Comparison of ENCODE assay signal across 9 cellular contexts in genomic region chr19:893775-894090, GRCh38. TPM values are rescaled to one million over a fixed set of nuclear protein-coding genes. Genes with fewer than 3 reads are reported as not detected.
A peak's percentile ranks its signal among the peaks of the same experiment; 100 is the strongest.
DNase-seq lines count a peak whose midpoint lies in the region; ATAC-seq and TF ChIP-seq lines count a peak whose summit lies in the region.
"Had no signal": no experiment of that assay in that cellular context is flagged by ENCODE, and none has a peak within 500 bp of the region (broad histone marks: within the 10 kb centered on the region; RNA-seq: fewer than 3 reads in every experiment).

No MANE protein-coding gene starts in this region.

- H3K4me1 ChIP-seq in mesodermal cell (ENCODE audit: control insufficient read depth, insufficient read depth, low read length, poor library complexity, severe bottlenecking) (peaks cover 4% of the 10 kb centered on the region), transverse colon (peaks cover 0 to 16% (median 12%) of the 10 kb centered on the region in 4 donors), aorta (ENCODE audit: control insufficient read depth in 1 of 2, insufficient read depth in 2 of 2, low read length in 2 of 2) (no peaks in the 10 kb centered on the region)

- H3K27ac Mint-ChIP-seq in activated naive CD4-positive, alpha-beta T cell treated with anti-CD3 and anti-CD28 coated beads, Interleukin-2, amount 50 U/mL, for 24 hours: peak overlapping the region; percentile 100
- peak overlapping the region; percentile 98 for H3K27ac Mint-ChIP-seq in activated naive CD8-positive, alpha-beta T cell treated with anti-CD3 and anti-CD28 coated beads for 36 hours

- no peak overlapping the region for H3K4me3 ChIP-seq in mesodermal cell (ENCODE audit: extremely low read depth, insufficient read depth, low read length, poor library complexity, severe bottlenecking)
- H3K4me3 ChIP-seq in transverse colon: peak overlapping the region in 3 of 4 donors; percentile 89 to 92 (median 90)
- H3K4me3 ChIP-seq in aorta (ENCODE audit: low read length in 2 of 2): no peak overlapping the region

- H3K9me3 Mint-ChIP-seq in activated naive CD4-positive, alpha-beta T cell treated with anti-CD3 and anti-CD28 coated beads, Interleukin-2, amount 50 U/mL, for 24 hours: no peaks in the 10 kb centered on the region
- H3K9me3 Mint-ChIP-seq in activated naive CD8-positive, alpha-beta T cell treated with anti-CD3 and anti-CD28 coated beads for 36 hours: no peaks in the 10 kb centered on the region

- peak overlapping the region; percentile 95 for H3K4me3 Mint-ChIP-seq in activated naive CD4-positive, alpha-beta T cell treated with anti-CD3 and anti-CD28 coated beads, Interleukin-2, amount 50 U/mL, for 24 hours
- H3K4me3 Mint-ChIP-seq in activated naive CD8-positive, alpha-beta T cell treated with anti-CD3 and anti-CD28 coated beads for 36 hours: peak overlapping the region; percentile 85

- no peak for DNase-seq in activated naive CD4-positive, alpha-beta T cell treated with anti-CD3 and anti-CD28 coated beads, Interleukin-2, amount 50 U/mL, for 16 hours
- no peak for DNase-seq in activated naive CD8-positive, alpha-beta T cell treated with anti-CD3 and anti-CD28 coated beads for 36 hours
- DNase-seq in transverse colon: no peak
- DNase-seq in dedifferentiated amniotic fluid mesenchymal stem cell (ENCODE audit: extremely low spot score): no peak
- no peak for DNase-seq in aorta

- TF ChIP-seq POLR2A in transverse colon (IDR thresholded peaks at IDR 0.05): no peak

- TF ChIP-seq EP300 in transverse colon (IDR thresholded peaks at IDR 0.05; ENCODE audit: low read depth): no peak

- peaks cover 30% of the 10 kb centered on the region for H3K4me1 Mint-ChIP-seq in activated naive CD4-positive, alpha-beta T cell treated with anti-CD3 and anti-CD28 coated beads, Interleukin-2, amount 50 U/mL, for 24 hours
- H3K4me1 Mint-ChIP-seq in activated naive CD8-positive, alpha-beta T cell treated with anti-CD3 and anti-CD28 coated beads for 36 hours: peaks cover 10% of the 10 kb centered on the region

- in situ Hi-C loops in transverse colon (cut with MboI; ENCODE audit: low pct_ligation_motif_present in 1 of 4, low pct_unique_long_range_greater_than_20kb in 1 of 4, low sequenced_read_pairs in 3 of 4): no loop called here

- no peak for TF ChIP-seq CTCF in transverse colon (IDR thresholded peaks at IDR 0.05)

- no peak for ATAC-seq in aorta (ENCODE audit: low FRiP score)
- no peak for ATAC-seq in HG03139 (IDR thresholded peaks at IDR 0.05; ENCODE audit: unreplicated experiment)

- no peaks in the 10 kb centered on the region for H3K27me3 Mint-ChIP-seq in activated naive CD4-positive, alpha-beta T cell treated with anti-CD3 and anti-CD28 coated beads, Interleukin-2, amount 50 U/mL, for 24 hours
- H3K27me3 Mint-ChIP-seq in activated naive CD8-positive, alpha-beta T cell treated with anti-CD3 and anti-CD28 coated beads for 36 hours: peaks cover 5% of the 10 kb centered on the region

- intact Hi-C loops in transverse colon (cut with DNase I; ENCODE audit: low total_unique reads) (no loop called here), aorta (cut with DNase I) (loop anchor here in 1 of 2 donors (10.0 kb wide), 1 partner anchor 201 kb away; the partner anchor contains the start of gene POLR2E)

- WGBS in mesodermal cell (ENCODE audit: insufficient coverage in 2 of 2), 2 experiments: 90 to 91% methylated on average over 7 to 8 of the region's 12 CpGs
- WGBS in transverse colon (ENCODE audit: low coverage in 1 of 2), 2 donors: 47 to 59% methylated on average over 3 to 12 of the region's 12 CpGs
- WGBS in aorta, 2 donors: 73 to 75% methylated on average over 12 of the region's 12 CpGs

- H3K27me3 ChIP-seq in transverse colon (no peaks in the 10 kb centered on the region), aorta (ENCODE audit: control insufficient read depth in 1 of 2, insufficient read depth in 2 of 2, low read length in 1 of 2) (no peaks in the 10 kb centered on the region)

- no peaks in the 10 kb centered on the region for H3K9me3 ChIP-seq in mesodermal cell (ENCODE audit: control insufficient read depth, low read length)
- H3K9me3 ChIP-seq in transverse colon: no peaks in the 10 kb centered on the region
- H3K9me3 ChIP-seq in aorta (ENCODE audit: control insufficient read depth, low read length): no peaks in the 10 kb centered on the region

- H3K36me3 ChIP-seq in mesodermal cell (ENCODE audit: control insufficient read depth, insufficient read depth, low read length): peaks cover 40% of the 10 kb centered on the region
- H3K36me3 ChIP-seq in transverse colon: peaks cover 0 to 6% (median 3%) of the 10 kb centered on the region in 4 donors
- H3K36me3 ChIP-seq in aorta (ENCODE audit: control insufficient read depth in 1 of 2, insufficient read depth in 2 of 2, low read length in 1 of 2): peaks cover 0 to 4% of the 10 kb centered on the region in 2 donors

- H3K36me3 Mint-ChIP-seq in activated naive CD4-positive, alpha-beta T cell treated with anti-CD3 and anti-CD28 coated beads, Interleukin-2, amount 50 U/mL, for 24 hours: no peaks in the 10 kb centered on the region
- peaks cover 3% of the 10 kb centered on the region for H3K36me3 Mint-ChIP-seq in activated naive CD8-positive, alpha-beta T cell treated with anti-CD3 and anti-CD28 coated beads for 36 hours

- H3K27ac ChIP-seq in mesodermal cell (ENCODE audit: low read depth, low read length, severe bottlenecking): peak overlapping the region; percentile 99
- peak overlapping the region; percentile 87 to 95 (median 94) for H3K27ac ChIP-seq in transverse colon
- no peak overlapping the region for H3K27ac ChIP-seq in aorta (ENCODE audit: low read depth in 1 of 2, low read length in 2 of 2)

RNA-seq across cellular contexts. Expression of gene RNU6-9, which starts 0.4 kb away (rescaled TPM):
- total RNA-seq in activated naive CD8-positive, alpha-beta T cell treated with anti-CD3 and anti-CD28 coated beads for 36 hours: not detected
- under 0.01 TPM for polyA plus RNA-seq in mesodermal cell (2013, experiment 1 of 2)
- under 0.01 TPM for polyA plus RNA-seq in mesodermal cell (2013, experiment 2 of 2)
- total RNA-seq in transverse colon (not detected), aorta (not detected)
- polyA plus RNA-seq in aorta: not detected
- polyA plus RNA-seq: BJ had no signal

RNA-seq across cellular contexts. Expression of gene MED16, which starts 0.7 kb away (rescaled TPM):
- total RNA-seq in activated naive CD8-positive, alpha-beta T cell treated with anti-CD3 and anti-CD28 coated beads for 36 hours: 10 to 100 TPM; 39.8 to 40.3 TPM
- 69.1 TPM for polyA plus RNA-seq in mesodermal cell (2013, experiment 1 of 2)
- 50.7 TPM for polyA plus RNA-seq in mesodermal cell (2013, experiment 2 of 2)
- total RNA-seq in transverse colon: 100 to 1,000 TPM in 1 of 4 donors, 10 to 100 TPM in 3; 58.1 to 158 (median 78.4) TPM
- total RNA-seq in aorta: 10 to 100 TPM; 31.5 to 36.5 TPM
- polyA plus RNA-seq in aorta: 100 to 1,000 TPM in 1 of 2 donors, 10 to 100 TPM in 1; 22.9 to 165 TPM

RNA-seq across cellular contexts. Expression of gene R3HDM4, which starts 19.3 kb away (rescaled TPM):
- 10 to 100 TPM; 50.5 to 51.7 TPM for total RNA-seq in activated naive CD8-positive, alpha-beta T cell treated with anti-CD3 and anti-CD28 coated beads for 36 hours
- 62.6 TPM for polyA plus RNA-seq in mesodermal cell (2013, experiment 1 of 2)
- 47.1 TPM for polyA plus RNA-seq in mesodermal cell (2013, experiment 2 of 2)
- total RNA-seq in transverse colon (10 to 100 TPM; 43.8 to 49.4 (median 46.7) TPM), aorta (10 to 100 TPM; 41.6 to 43.8 TPM)
- 10 to 100 TPM; 19.7 to 36.2 TPM for polyA plus RNA-seq in aorta

RNA-seq across cellular contexts. Expression of gene KISS1R, which starts 23.4 kb away (rescaled TPM):
- total RNA-seq in activated naive CD8-positive, alpha-beta T cell treated with anti-CD3 and anti-CD28 coated beads for 36 hours: 10 to 100 TPM; 12.2 to 13.3 TPM
- not detected for polyA plus RNA-seq in mesodermal cell (2013, experiment 1 of 2)
- polyA plus RNA-seq in mesodermal cell (2013, experiment 2 of 2): not detected
- total RNA-seq in transverse colon (not detected), aorta (not detected)
- polyA plus RNA-seq in aorta: not detected
- polyA plus RNA-seq: BJ had no signal

RNA-seq across cellular contexts. Expression of gene ARID3A, which starts 32.1 kb away (rescaled TPM):
- total RNA-seq in activated naive CD8-positive, alpha-beta T cell treated with anti-CD3 and anti-CD28 coated beads for 36 hours: 10 to 100 TPM; 10.2 to 11.8 TPM
- 119 TPM for polyA plus RNA-seq in mesodermal cell (2013, experiment 1 of 2)
- polyA plus RNA-seq in mesodermal cell (2013, experiment 2 of 2): 101 TPM
- total RNA-seq in transverse colon: 1 to 10 TPM; 2.2 to 8.7 (median 4.3) TPM
- 10 to 100 TPM in 1 of 2 donors, 1 to 10 TPM in 1; 9.3 to 13.8 TPM for total RNA-seq in aorta
- polyA plus RNA-seq in aorta: 1 to 10 TPM in 1 of 2 donors, under 1 TPM in 1; 0.97 to 1.3 TPM

Comparison
In these comparisons a context has a peak if more than half of its experiments do, and no peak if none do; other contexts are left out.
1. H3K27ac ChIP-seq: peak in mesodermal cell (single experiment) and transverse colon (4 of 4); none in aorta (0 of 2).
2. H3K4me3 ChIP-seq: peak in transverse colon (3 of 4); none in mesodermal cell (single experiment) and aorta (0 of 2).